Comparison of ENCODE assay signal across 24 cellular contexts in genomic region chr11:27088353-27088752, GRCh38. TPM values are rescaled to one million over a fixed set of nuclear protein-coding genes. Genes with fewer than 3 reads are reported as not detected.
A peak's percentile ranks its signal among the peaks of the same experiment; 100 is the strongest.
DNase-seq lines count a peak whose midpoint lies in the region; TF ChIP-seq lines count a peak whose summit lies in the region.
"Had no signal": no experiment of that assay in that cellular context is flagged by ENCODE, and none has a peak within 500 bp of the region (broad histone marks: within the 10 kb centered on the region; RNA-seq: fewer than 3 reads in every experiment).

No MANE protein-coding gene starts in this region.

- H3K36me3 ChIP-seq in adipocyte (ENCODE audit: control insufficient read depth, insufficient read depth, low read length, severe bottlenecking) (no peaks in the 10 kb centered on the region), suprapubic skin (no peaks in the 10 kb centered on the region)
- H3K36me3 ChIP-seq: BE2C, gastrocnemius medialis, upper lobe of right lung had no signal

- H3K27ac ChIP-seq in suprapubic skin, result peak overlapping the region; percentile 48
- H3K27ac ChIP-seq: gastrocnemius medialis, upper lobe of right lung had no signal

- H3K4me3 ChIP-seq in adipocyte (ENCODE audit: low read length) (no peak overlapping the region), suprapubic skin (no peak overlapping the region)
- H3K4me3 ChIP-seq: gastrocnemius medialis, upper lobe of right lung had no signal

- TF ChIP-seq POLR2A in suprapubic skin (IDR thresholded peaks at IDR 0.05), result no peak

- no peak for TF ChIP-seq EP300 in suprapubic skin (IDR thresholded peaks at IDR 0.05)

- DNase-seq in SHP77 treated with DMSO at 0.1 percent for 48 hours (lab: John Stamatoyannopoulos, UW) (peak; percentile 0), SHP77 (lab: John Stamatoyannopoulos, UW) (no peak), adipocyte (ENCODE audit: low read depth) (peak; percentile 22), iris pigment epithelial cell (ENCODE audit: low read depth) (peak; percentile 40), suprapubic skin (ENCODE audit: low spot score in 2 of 2) (no peak), NCI-H1436 treated with DMSO at 0.1 percent for 48 hours (lab: John Stamatoyannopoulos, UW) (no peak), UCSD-AML1 (lab: John Stamatoyannopoulos, UW; ENCODE audit: unreplicated experiment) (no peak)
- no peak for DNase-seq in stimulated activated CD4-positive, alpha-beta T cell treated with anti-CD3 and anti-CD28 coated beads, Interleukin-4, amount 100 ng/mL, for 1 hour
- DNase-seq: activated CD4-positive, alpha-beta T cell treated with anti-CD3 and anti-CD28 coated beads, Interleukin-2, amount 10 ng/mL, durations not matched to agents 24 days and 14 days; activated CD8-positive, alpha-beta memory T cell treated with anti-CD3 and anti-CD28 coated beads, Interleukin-2, amount 10 ng/mL, durations not matched to agents 7 days and 5 days; activated naive CD4-positive, alpha-beta T cell treated with anti-CD3 and anti-CD28 coated beads, Interleukin-2, amount 50 U/mL, for 16 hours; aorta; BE2C; EL; gastrocnemius medialis; hippocampal formation; islet precursor cell; mesendoderm; NCI-H1092 treated with DMSO at 0.1 percent for 48 hours; right cardiac atrium; upper lobe of right lung had no signal

- no peak for TF ChIP-seq CTCF in suprapubic skin (IDR thresholded peaks at IDR 0.05)

- H3K9me3 ChIP-seq in adipocyte (ENCODE audit: control insufficient read depth, low read length) (peaks cover 5% of the 10 kb centered on the region), suprapubic skin (no peaks in the 10 kb centered on the region)
- H3K9me3 ChIP-seq: BE2C, gastrocnemius medialis had no signal

- H3K27me3 ChIP-seq in adipocyte (replicated peaks; ENCODE audit: control insufficient read depth, insufficient read depth, low read length), result no peaks in the 10 kb centered on the region
- H3K27me3 ChIP-seq in suprapubic skin, result no peaks in the 10 kb centered on the region
- H3K27me3 ChIP-seq: BE2C, gastrocnemius medialis, upper lobe of right lung had no signal

- peaks cover 9% of the 10 kb centered on the region for H3K4me1 ChIP-seq in adipocyte (ENCODE audit: control insufficient read depth, insufficient read depth, low read length)
- peaks cover 40% of the 10 kb centered on the region for H3K4me1 ChIP-seq in suprapubic skin
- H3K4me1 ChIP-seq: BE2C, gastrocnemius medialis, upper lobe of right lung had no signal

- no peak overlapping the region for H3K9ac ChIP-seq in adipocyte (ENCODE audit: low read length)

RNA-seq across cellular contexts. Expression of gene BBOX1, which starts 47.7 kb away (rescaled TPM):
- 10 to 100 TPM; 28.6 to 51.0 (median 44.7) TPM for total RNA-seq in suprapubic skin
- total RNA-seq: activated CD4-positive, alpha-beta T cell treated with anti-CD3 and anti-CD28 coated beads, Interleukin-2, amount 10 ng/mL, durations not matched to agents 24 days and 14 days; activated CD8-positive, alpha-beta memory T cell treated with anti-CD3 and anti-CD28 coated beads, Interleukin-2, amount 10 ng/mL, durations not matched to agents 7 days and 5 days; OCI-LY7; omental fat pad; right cardiac atrium; T-helper 1 cell treated with Interleukin-12 subunit alpha and Interleukin-12 subunit beta and Interleukin-4 antibody, amounts not matched to agents 30 ng/mL and 1 ng/mL, for 36 hours; upper lobe of right lung had no signal

Comparison
In these comparisons a context has a peak if more than half of its experiments do, and no peak if none do; other contexts are left out.
1. DNase-seq: peak in SHP77 treated with DMSO at 0.1 percent for 48 hours (single experiment), adipocyte (single experiment) and iris pigment epithelial cell (single experiment); none in SHP77 (0 of 2), suprapubic skin (0 of 2), stimulated activated CD4-positive, alpha-beta T cell treated with anti-CD3 and anti-CD28 coated beads, Interleukin-4, amount 100 ng/mL, for 1 hour (single experiment), NCI-H1436 treated with DMSO at 0.1 percent for 48 hours (single experiment) and UCSD-AML1 (single experiment).